ENCODE assay signal across 8 cellular contexts in genomic region chr1:20731057-20731991, GRCh38. TPM values are rescaled to one million over a fixed set of nuclear protein-coding genes. Genes with fewer than 3 reads are reported as not detected.
DNase-seq lines count a peak whose midpoint lies in the region; ATAC-seq, FAIRE-seq and TF ChIP-seq lines count a peak whose summit lies in the region.

No MANE protein-coding gene starts in this region.

- H3K9ac ChIP-seq in MM.1S (ENCODE audit: low read length) (no peak overlapping the region), endothelial cell of umbilical vein (replicated peaks; ENCODE audit: extremely low read depth, insufficient read depth, low read length) (no peak overlapping the region)

- intact Hi-C loops in endothelial cell of umbilical vein (cut with micrococcal nuclease) (no loop called here), pancreas (cut with DNase I) (no loop called here)

- no TSS peak for BruUV-seq in endothelial cell of umbilical vein (replicated peaks; lab: Mats Ljungman, UMichigan)

- no peak overlapping the region; the same call in 1 of the 2 replicates for H3K4me3 ChIP-seq in MM.1S (ENCODE audit: low read length)
- peak overlapping the region in 1 of 3 experiments; percentile 42 for H3K4me3 ChIP-seq in endothelial cell of umbilical vein (replicated peaks in 1 of 3; ENCODE audit: insufficient read depth in 1 of 3, low read depth in 1 of 3, low read length in 3 of 3)
- H3K4me3 ChIP-seq in pancreas, result peak overlapping the region; percentile 33 to 53 (median 47)

- H3K9me2 ChIP-seq in MM.1S (replicated peaks; ENCODE audit: insufficient read depth, low read length), result no peaks in the 10 kb centered on the region

- 14 to 19% methylated on average over 44 to 62 of the region's 62 CpGs for WGBS in pancreas, 2 donors

- FAIRE-seq in endothelial cell of umbilical vein (lab: Jason Lieb, UNC) (no peak), pancreas (lab: Jason Lieb, UNC) (no peak)

- H3K4me1 ChIP-seq in MM.1S (ENCODE audit: low read length) (peaks cover 11% of the 10 kb centered on the region; the same call in 1 of the 2 replicates), endothelial cell of umbilical vein (ENCODE audit: control insufficient read depth, extremely low read depth, insufficient read depth, low read length) (peaks cover 14% of the 10 kb centered on the region), pancreas (peaks cover 4 to 9% (median 8%) of the 10 kb centered on the region in 3 donors)

- TF ChIP-seq POLR2A in endothelial cell of umbilical vein (IDR thresholded peaks at IDR 0.05; ENCODE audit: low read depth, low read length), result no peak

- no peaks in the 10 kb centered on the region for H3K9me1 ChIP-seq in endothelial cell of umbilical vein (replicated peaks; ENCODE audit: control insufficient read depth, extremely low read depth, insufficient read depth, low read length)

- POLR2A ChIA-PET in endothelial cell of umbilical vein (lab: Charles Lee), result no interaction called here

- no peak overlapping the region for H3K27ac ChIP-seq in MM.1S (ENCODE audit: low read length)
- no peak overlapping the region for H3K27ac ChIP-seq in endothelial cell of umbilical vein (ENCODE audit: insufficient read depth, low read depth, low read length)
- H3K27ac ChIP-seq in pancreas, result no peak overlapping the region

- CTCF ChIA-PET in endothelial cell of umbilical vein (lab: Charles Lee), result interaction anchor here (1.4 to 2.5 kb wide), 4 partner anchors 34 to 156 kb away, joined by 4 to 18 read pairs (median 6); no protein-coding TSS in a partner anchor

- ATAC-seq in pancreas (peak in 1 of 4 donors; percentile 6), GM21576 (IDR thresholded peaks at IDR 0.05; ENCODE audit: unreplicated experiment) (no peak), HG02588 (IDR thresholded peaks at IDR 0.05; ENCODE audit: unreplicated experiment) (no peak), HG02610 (IDR thresholded peaks at IDR 0.05; ENCODE audit: unreplicated experiment) (no peak)

- H3K79me2 ChIP-seq in MM.1S (ENCODE audit: low read length) (no peaks in the 10 kb centered on the region), endothelial cell of umbilical vein (ENCODE audit: control insufficient read depth, insufficient read depth, low read length) (no peaks in the 10 kb centered on the region)

- H2AFZ ChIP-seq in MM.1S (ENCODE audit: low read length), result no peak overlapping the region
- peak overlapping the region; percentile 19 for H2AFZ ChIP-seq in endothelial cell of umbilical vein (ENCODE audit: low read depth, low read length)

- H3K36me3 ChIP-seq in MM.1S (replicated peaks; ENCODE audit: insufficient read depth, low read length) (no peaks in the 10 kb centered on the region), endothelial cell of umbilical vein (ENCODE audit: control insufficient read depth in 2 of 2, extremely low read depth in 1 of 2, insufficient read depth in 2 of 2, low read length in 2 of 2) (no peaks in the 10 kb centered on the region), pancreas (no peaks in the 10 kb centered on the region)

- TF ChIP-seq CTCF in MM.1S (IDR thresholded peaks at IDR 0.05; ENCODE audit: low read length), result no peak
- TF ChIP-seq CTCF in endothelial cell of umbilical vein (IDR thresholded peaks at IDR 0.05; ENCODE audit: extremely low read depth in 1 of 2, insufficient read depth in 1 of 2, low read depth in 1 of 2, low read length in 2 of 2), result no peak
- TF ChIP-seq CTCF in pancreas (IDR thresholded peaks at IDR 0.05), result no peak

- peak overlapping the region; percentile 42; the same call in 1 of the 2 replicates for H3K4me2 ChIP-seq in MM.1S (ENCODE audit: low read depth, low read length)
- peak overlapping the region; percentile 76 for H3K4me2 ChIP-seq in endothelial cell of umbilical vein (ENCODE audit: insufficient read depth, low read length)

- dilution Hi-C loops in endothelial cell of umbilical vein (cut with MboI; ENCODE audit: extremely low pct_ligation_motif_present, low sequenced_read_pairs), result no loop called here

- H3K9me3 ChIP-seq in MM.1S (replicated peaks; ENCODE audit: insufficient read depth, low read length), result no peaks in the 10 kb centered on the region
- H3K9me3 ChIP-seq in endothelial cell of umbilical vein (replicated peaks; ENCODE audit: control insufficient read depth, insufficient read depth, low read length), result no peaks in the 10 kb centered on the region
- no peaks in the 10 kb centered on the region for H3K9me3 ChIP-seq in pancreas

- H3K27me3 ChIP-seq in MM.1S (replicated peaks; ENCODE audit: insufficient read depth, low read length) (peaks cover 58% of the 10 kb centered on the region), endothelial cell of umbilical vein (ENCODE audit: control insufficient read depth in 2 of 2, insufficient read depth in 2 of 2, low read length in 2 of 2) (peaks cover 7 to 16% of the 10 kb centered on the region in 2 experiments), pancreas (no peaks in the 10 kb centered on the region)

- H4K20me1 ChIP-seq in MM.1S (ENCODE audit: insufficient read depth, low read length) (no peaks in the 10 kb centered on the region), endothelial cell of umbilical vein (replicated peaks; ENCODE audit: control insufficient read depth, extremely low read depth, insufficient read depth, low read length) (no peaks in the 10 kb centered on the region)

- peaks cover 16% of the 10 kb centered on the region for H3F3A ChIP-seq in MM.1S (ENCODE audit: insufficient read depth, low read length)

- peak; percentile 18 for DNase-seq in activated CD4-positive, alpha-beta T cell treated with anti-CD3 and anti-CD28 coated beads for 48 hours
- DNase-seq in activated CD4-positive, alpha-beta T cell treated with anti-CD3 and anti-CD28 coated beads, Interleukin-2, amount 50 U/mL, for 48 hours, result no peak
- DNase-seq in MM.1S (no peak), endothelial cell of umbilical vein (ENCODE audit: low read depth, low spot score) (no peak), pancreas (peak in 3 of 6 donors; percentile 20 to 72 (median 40))

TF ChIP-seq in endothelial cell of umbilical vein, 7 proteins besides CTCF, POLR2A, EP300 and RAD21:
- TF ChIP-seq FOS (IDR thresholded peaks at IDR 0.05; ENCODE audit: borderline replicate concordance, insufficient read depth, low read length) (no peak), EZH2 (IDR thresholded peaks at IDR 0.05; ENCODE audit: borderline replicate concordance, low read depth, low read length, severe bottlenecking) (peak; percentile 54), GATA2 (IDR thresholded peaks at IDR 0.05; ENCODE audit: insufficient read depth, insufficient read length, low read depth, low read length) (no peak), MYC (IDR thresholded peaks at IDR 0.05; ENCODE audit: low read depth, low read length) (no peak), POLR2AphosphoS5 (IDR thresholded peaks at IDR 0.05; ENCODE audit: insufficient read depth, low read depth, low read length) (no peak)

RNA-seq across cellular contexts. Expression of gene SH2D5, which starts 1.2 kb away (rescaled TPM):
- 1.0 and 2.4 TPM in 2 replicates for total RNA-seq in endothelial cell of umbilical vein
- 0.18 and 0.23 TPM in 2 replicates for polyA plus RNA-seq in endothelial cell of umbilical vein
- 0.13 and 0.17 TPM in 2 replicates for polyA plus RNA-seq in endothelial cell of umbilical vein (2011; cell fraction: cytosol; rRNA removed)
- polyA plus RNA-seq in endothelial cell of umbilical vein (2011; cell fraction: nucleus; rRNA removed), result 0.97 and 1.4 TPM in 2 replicates
- polyA plus RNA-seq in endothelial cell of umbilical vein (2012), result 0.59 and 0.84 TPM in 2 replicates
- 0.22 and 0.28 TPM in 2 replicates for polyA minus RNA-seq in endothelial cell of umbilical vein
- not detected for polyA minus RNA-seq in endothelial cell of umbilical vein (2011; cell fraction: cytosol; rRNA and poly(A)+ RNA removed)
- 0.34 and 0.72 TPM in 2 replicates for polyA minus RNA-seq in endothelial cell of umbilical vein (2011; cell fraction: nucleus; rRNA and poly(A)+ RNA removed)
- under 1 TPM in 2 of 6 donors, not detected in 4; 0.05 to 0.09 TPM for total RNA-seq in pancreas
- under 1 TPM in 1 of 2 donors, not detected in 1; 0.27 TPM for polyA plus RNA-seq in pancreas

RNA-seq across cellular contexts. Expression of gene KIF17, which starts 13.5 kb away (rescaled TPM):
- total RNA-seq in endothelial cell of umbilical vein (0.72 and 1.5 TPM in 2 replicates), pancreas (under 1 TPM; 0.20 to 0.76 (median 0.61) TPM)
- polyA plus RNA-seq in endothelial cell of umbilical vein (1.1 and 1.3 TPM in 2 replicates), pancreas (1 to 10 TPM in 1 of 2 donors, under 1 TPM in 1; 0.87 to 1.1 TPM)
- 0.62 and 0.85 TPM in 2 replicates for polyA plus RNA-seq in endothelial cell of umbilical vein (2011; cell fraction: cytosol; rRNA removed)
- polyA plus RNA-seq in endothelial cell of umbilical vein (2011; cell fraction: nucleus; rRNA removed), result 0.42 and 0.45 TPM in 2 replicates
- polyA plus RNA-seq in endothelial cell of umbilical vein (2012), result 0.15 and 0.31 TPM in 2 replicates
- 0.17 and 0.24 TPM in 2 replicates for polyA minus RNA-seq in endothelial cell of umbilical vein
- polyA minus RNA-seq in endothelial cell of umbilical vein (2011; cell fraction: cytosol; rRNA and poly(A)+ RNA removed), result not detected
- polyA minus RNA-seq in endothelial cell of umbilical vein (2011; cell fraction: nucleus; rRNA and poly(A)+ RNA removed), result not detected in 2 replicates

RNA-seq across cellular contexts. Expression of gene HP1BP3, which starts 55.8 kb away (rescaled TPM):
- total RNA-seq in endothelial cell of umbilical vein (228 and 231 TPM in 2 replicates), pancreas (100 to 1,000 TPM in 1 of 6 donors, 10 to 100 TPM in 5; 57.6 to 138 (median 68.0) TPM)
- polyA plus RNA-seq in endothelial cell of umbilical vein (78.1 and 87.2 TPM in 2 replicates), pancreas (10 to 100 TPM; 48.0 to 68.8 TPM)
- 129 and 133 TPM in 2 replicates for polyA plus RNA-seq in endothelial cell of umbilical vein (2011; cell fraction: cytosol; rRNA removed)
- 234 and 329 TPM in 2 replicates for polyA plus RNA-seq in endothelial cell of umbilical vein (2011; cell fraction: nucleus; rRNA removed)
- polyA plus RNA-seq in endothelial cell of umbilical vein (2012), result 98.7 and 131 TPM in 2 replicates
- polyA minus RNA-seq in endothelial cell of umbilical vein, result 78.1 and 84.7 TPM in 2 replicates
- 105 TPM for polyA minus RNA-seq in endothelial cell of umbilical vein (2011; cell fraction: cytosol; rRNA and poly(A)+ RNA removed)
- polyA minus RNA-seq in endothelial cell of umbilical vein (2011; cell fraction: nucleus; rRNA and poly(A)+ RNA removed), result 86.3 and 131 TPM in 2 replicates
